8 cellular contexts compared by ENCODE assay signal in the genomic region with DNA sequence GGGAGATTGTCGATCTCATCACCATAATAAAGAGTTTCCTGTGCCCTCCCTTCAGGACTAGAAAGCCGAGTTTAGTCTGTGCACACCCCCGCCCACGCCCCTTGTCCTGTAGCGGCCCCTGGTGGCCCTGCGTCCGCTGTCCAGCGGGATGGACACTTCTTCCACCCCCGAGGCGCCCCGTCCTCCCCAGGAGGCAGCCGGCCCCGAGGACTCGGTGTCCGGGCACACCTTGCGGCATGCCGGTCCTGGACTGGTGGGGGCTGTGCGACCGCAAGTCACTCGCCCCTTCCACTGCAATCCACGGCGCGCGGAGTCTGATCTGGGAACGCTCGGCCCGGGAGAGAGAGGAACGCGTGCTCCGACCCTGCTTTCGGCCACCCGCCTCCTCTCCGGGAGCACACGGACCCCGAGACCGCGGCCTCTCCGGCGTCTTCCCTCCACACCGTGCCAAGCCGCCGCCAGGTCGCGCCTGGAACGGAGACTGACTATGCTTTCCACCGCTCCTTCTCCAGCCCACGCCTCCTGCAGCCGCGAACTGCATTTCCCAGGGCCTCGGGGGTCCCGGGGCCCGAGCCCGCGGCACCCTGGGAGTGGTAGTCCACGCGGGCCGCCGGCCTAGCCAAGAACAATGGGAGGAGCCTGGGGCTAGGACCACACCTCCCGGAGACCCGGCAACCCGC. TPM values are rescaled to one million over a fixed set of nuclear protein-coding genes. Genes with fewer than 3 reads are reported as not detected.
DNase-seq lines count a peak whose midpoint lies in the region; ATAC-seq, FAIRE-seq and TF ChIP-seq lines count a peak whose summit lies in the region.

No MANE protein-coding gene starts in this region.

- H3K4ac ChIP-seq in H1 (replicated peaks; ENCODE audit: insufficient read length, low read depth, low read length) = peak overlapping the region; percentile 74

- H4K8ac ChIP-seq in H1 (ENCODE audit: extremely low read depth, insufficient read depth, low read length) = peak overlapping the region; percentile 53; the same call in 1 of the 2 replicates

- no peaks in the 10 kb centered on the region for H3K9me3 Mint-ChIP-seq in CD14-positive monocyte

- H3K27ac ChIP-seq in H1 (ENCODE audit: low read depth, low read length) = peak overlapping the region; percentile 79

- peak; percentile 69 to 71; a peak in 3 of 4 replicates for TF ChIP-seq RAD21 in H1 (IDR thresholded peaks at IDR 0.05 in 1 of 2, conservative IDR thresholded peaks at IDR 0.05 in 1 of 2; ENCODE audit: low read depth in 2 of 2, low read length in 2 of 2)

- H3K36me3 Mint-ChIP-seq in CD14-positive monocyte = peaks cover 15 to 21% of the 10 kb centered on the region in 2 donors

- TF ChIP-seq POLR2A in H1 (IDR thresholded peaks at IDR 0.05; ENCODE audit: control extremely low read depth in 1 of 2, low read depth in 2 of 2, low read length in 2 of 2) = no peak; a peak in 1 of 3 replicates

- peak overlapping the region; percentile 71 to 93 (median 83) for H3K27ac Mint-ChIP-seq in CD14-positive monocyte

- H3K27me3 Mint-ChIP-seq in CD14-positive monocyte (ENCODE audit: low read depth in 3 of 3) = peaks cover 4 to 6% (median 4%) of the 10 kb centered on the region in 3 donors

- POLR2A ChIA-PET in H1 (lab: Charles Lee; ENCODE audit: partially characterized antibody) = interaction anchor here (1.7 to 2.2 kb wide), 2 partner anchors 10 to 55 kb away, joined by 3 to 13 read pairs; no protein-coding TSS in a partner anchor

- CTCF ChIA-PET in H1 (lab: Charles Lee; ENCODE audit: partially characterized antibody) = no interaction called here

- H3K14ac ChIP-seq in H1 (ENCODE audit: insufficient read length) = no peak overlapping the region

- H2BK15ac ChIP-seq in H1 (ENCODE audit: low read length) = peak overlapping the region; percentile 48; the same call in 1 of the 2 replicates

- H2BK120ac ChIP-seq in H1 (replicated peaks; ENCODE audit: low read depth, low read length) = no peak overlapping the region

- peak overlapping the region; percentile 50 for H4K5ac ChIP-seq in H1 (ENCODE audit: insufficient read length, low read depth, low read length)

- FAIRE-seq in H1 (lab: Jason Lieb, UNC) = no peak

- peaks cover 13% of the 10 kb centered on the region for H3K23me2 ChIP-seq in H1 (ENCODE audit: low read depth, low read length)

- H3K9ac ChIP-seq in H1 (replicated peaks in 1 of 4; ENCODE audit: extremely low read depth in 1 of 4, low read depth in 3 of 4, low read length in 3 of 4) = peak overlapping the region in 2 of 4 experiments; percentile 1 to 59; a peak in 2 of 7 replicates

- H2BK12ac ChIP-seq in H1 (ENCODE audit: low read depth, low read length) = peak overlapping the region; percentile 62; the same call in 1 of the 2 replicates

- peak overlapping the region; percentile 96; the same call in 1 of the 2 replicates for H2BK5ac ChIP-seq in H1 (ENCODE audit: low read depth, low read length)

- peaks cover 8% of the 10 kb centered on the region for H3K79me1 ChIP-seq in H1 (ENCODE audit: low read depth, low read length)

- H3K4me2 ChIP-seq in H1 (ENCODE audit: insufficient read depth in 1 of 2, low read depth in 2 of 2, low read length in 2 of 2) = peak overlapping the region; percentile 84 to 92

- peak overlapping the region; percentile 91 for H3K56ac ChIP-seq in H1 (replicated peaks; ENCODE audit: insufficient read length, low read depth, low read length)

- peaks cover 11 to 12% of the 10 kb centered on the region in 2 experiments for H4K20me1 ChIP-seq in H1 (replicated peaks in 1 of 2; ENCODE audit: control insufficient read depth in 1 of 2, insufficient read depth in 2 of 2, low read length in 2 of 2)

- intact Hi-C loops in CD14-positive monocyte (cut with micrococcal nuclease) = loop anchor here (1.0 to 5.0 kb wide), 5 partner anchors 23 to 206 kb away; a partner anchor contains a TSS

- TF ChIP-seq EP300 in H1 (IDR thresholded peaks at IDR 0.05; ENCODE audit: borderline replicate concordance in 1 of 2, low read depth in 2 of 2, low read length in 2 of 2) = no peak

- H2AK5ac ChIP-seq in H1 (ENCODE audit: low read depth, low read length) = no peak overlapping the region

- peak overlapping the region; percentile 96 for H4K91ac ChIP-seq in H1 (replicated peaks; ENCODE audit: insufficient read length, low read length)

- no peak overlapping the region for H2BK20ac ChIP-seq in H1 (ENCODE audit: low read length)

- H3K18ac ChIP-seq in H1 (ENCODE audit: extremely low read depth, low read length) = peak overlapping the region; percentile 94

- H3K23ac ChIP-seq in H1 (ENCODE audit: insufficient read length) = no peak overlapping the region

- H3K4me1 Mint-ChIP-seq in CD14-positive monocyte = peaks cover 30% of the 10 kb centered on the region

- peak overlapping the region; percentile 15; the same call in 1 of the 2 replicates for H2AFZ ChIP-seq in H1 (ENCODE audit: low read length)

- H3K4me3 ChIP-seq in H1 (ENCODE audit: extremely low read depth in 1 of 4, insufficient read depth in 2 of 4, low read depth in 3 of 4, low read length in 4 of 4) = peak overlapping the region; percentile 34 to 88 (median 82)

- peak overlapping the region; percentile 95 to 99 for H3K4me3 Mint-ChIP-seq in CD14-positive monocyte

- peaks cover 0 to 20% of the 10 kb centered on the region in 2 experiments; a peak in 3 of 4 replicates for H3K79me2 ChIP-seq in H1 (ENCODE audit: control insufficient read depth in 1 of 2, insufficient read depth in 2 of 2, low read length in 2 of 2)

- no peaks in the 10 kb centered on the region for H3K27me3 ChIP-seq in H1 (replicated peaks in 1 of 4; ENCODE audit: control insufficient read depth in 3 of 4, extremely low read depth in 1 of 4, insufficient read depth in 3 of 4, low read length in 3 of 4)

- DNase-seq in CD14-positive monocyte (ENCODE audit: low spot score) = peak; percentile 89
- peak; percentile 75 for DNase-seq in NK-92 (lab: John Stamatoyannopoulos, UW; ENCODE audit: unreplicated experiment)
- DNase-seq in activated CD8-positive, alpha-beta memory T cell treated with anti-CD3 and anti-CD28 coated beads for 48 hours (ENCODE audit: low read depth in 2 of 3, low spot score in 2 of 3) = peak; percentile 65 to 89 (median 82)
- peak; percentile 92 to 94 for DNase-seq in H1 (ENCODE audit: low read depth in 1 of 2, low spot score in 2 of 2)
- peak; percentile 97 for DNase-seq in mesenteric fat pad (ENCODE audit: low spot score)
- DNase-seq in stimulated activated CD8-positive, alpha-beta memory T cell treated with anti-CD3 and anti-CD28 coated beads, Interleukin-15, amount 100 ng/mL, for 1 hour (ENCODE audit: low read depth) = peak; percentile 89

- peaks cover 0 to 25% (median 17%) of the 10 kb centered on the region in 4 experiments; a peak in 6 of 7 replicates for H3K4me1 ChIP-seq in H1 (replicated peaks in 1 of 4; ENCODE audit: control insufficient read depth in 3 of 4, insufficient read depth in 4 of 4, low read length in 3 of 4)

- H3K36me3 ChIP-seq in H1 (ENCODE audit: control insufficient read depth in 2 of 4, insufficient read depth in 4 of 4, low read length in 3 of 4) = peaks cover 0 to 16% (median 5%) of the 10 kb centered on the region in 4 experiments; a peak in 6 of 8 replicates

- 2% methylated on average over 48 of the region's 61 CpGs; no CpG with 5 or more reads in 1 of the 2 experiments for WGBS in H1 (ENCODE audit: extremely low coverage in 1 of 2, insufficient coverage in 1 of 2, insufficient read length in 1 of 2, insufficient replicate concordance in 2 of 2, low coverage in 1 of 2, low lambda C conversion rate in 2 of 2, missing lambda C conversion rate in 1 of 2), 2 experiments

- TF ChIP-seq CTCF in CD14-positive monocyte (IDR thresholded peaks at IDR 0.05) (peak; percentile 99), H1 (IDR thresholded peaks at IDR 0.05; ENCODE audit: control extremely low read depth in 1 of 3, insufficient read depth in 1 of 3, low read depth in 1 of 3, low read length in 3 of 3) (peak; percentile 58 to 77 (median 67))

- ATAC-seq in GM19397 (IDR thresholded peaks at IDR 0.05; ENCODE audit: unreplicated experiment) = peak; percentile 62
- ATAC-seq in HG03565 (IDR thresholded peaks at IDR 0.05; ENCODE audit: unreplicated experiment) = peak; percentile 49

- H3K9me3 ChIP-seq in H1 (ENCODE audit: insufficient read depth in 2 of 2, low read depth in 1 of 2, low read length in 1 of 2) = no peaks in the 10 kb centered on the region

RNA-seq across cellular contexts. Expression of a gene that starts 0.7 kb away (rescaled TPM):
- polyA plus RNA-seq in CD14-positive monocyte = under 1 TPM; 0.32 to 0.65 TPM
- 38.6 and 41.5 TPM in 2 replicates for total RNA-seq in H1 (2021; fragmentation: NEBNext Ultra II Directional; extraction: Animal tissue kit (Norgen Biotek cat#: 25700))
- 26.7 and 42.2 TPM in 2 replicates for polyA plus RNA-seq in H1 (2011; rRNA removed)
- polyA plus RNA-seq in H1 (2011; cell fraction: cytosol; rRNA removed) = 19.2 TPM
- 120 TPM for polyA plus RNA-seq in H1 (2011; cell fraction: nucleus; rRNA removed)
- polyA plus RNA-seq in H1 (2012, experiment 1 of 2) = 51.6 to 57.0 TPM (median 55.5 TPM) in 4 replicates
- 34.0 TPM for polyA plus RNA-seq in H1 (2012, experiment 2 of 2)
- polyA plus RNA-seq in H1 (2013, experiment 1 of 2) = 22.7 TPM
- polyA plus RNA-seq in H1 (2013, experiment 2 of 2) = 21.2 TPM
- 15.9 and 19.0 TPM in 2 replicates for polyA minus RNA-seq in H1 (2011; rRNA and poly(A)+ RNA removed)
- 24.6 TPM for polyA minus RNA-seq in H1 (2011; cell fraction: cytosol; rRNA and poly(A)+ RNA removed)
- 25.7 TPM for polyA minus RNA-seq in H1 (2011; cell fraction: nucleus; rRNA and poly(A)+ RNA removed)
- 33.5 TPM for total RNA-seq in mesenteric fat pad

RNA-seq across cellular contexts. Expression of a gene that starts 12.8 kb away (rescaled TPM):
- polyA plus RNA-seq in CD14-positive monocyte (not detected), H1 (2011; rRNA removed) (0.11 and 0.17 TPM in 2 replicates)
- 0.42 and 0.50 TPM in 2 replicates for total RNA-seq in H1 (2021; fragmentation: NEBNext Ultra II Directional; extraction: Animal tissue kit (Norgen Biotek cat#: 25700))
- 0.08 TPM for polyA plus RNA-seq in H1 (2011; cell fraction: cytosol; rRNA removed)
- 0.30 TPM for polyA plus RNA-seq in H1 (2011; cell fraction: nucleus; rRNA removed)
- 0.39 to 1.1 TPM (median 0.93 TPM) in 4 replicates for polyA plus RNA-seq in H1 (2012, experiment 1 of 2)
- 0.39 TPM for polyA plus RNA-seq in H1 (2012, experiment 2 of 2)
- 0.08 TPM for polyA plus RNA-seq in H1 (2013, experiment 1 of 2)
- polyA plus RNA-seq in H1 (2013, experiment 2 of 2) = 0.07 TPM
- not detected in 2 replicates for polyA minus RNA-seq in H1 (2011; rRNA and poly(A)+ RNA removed)
- polyA minus RNA-seq in H1 (2011; cell fraction: cytosol; rRNA and poly(A)+ RNA removed) = not detected
- not detected for polyA minus RNA-seq in H1 (2011; cell fraction: nucleus; rRNA and poly(A)+ RNA removed)
- total RNA-seq in mesenteric fat pad = not detected

RNA-seq across cellular contexts. Expression of a gene that starts 25.1 kb away (rescaled TPM):
- polyA plus RNA-seq in CD14-positive monocyte (100 to 1,000 TPM; 119 to 144 TPM), H1 (2011; rRNA removed) (28.9 and 40.3 TPM in 2 replicates)
- total RNA-seq in H1 (2021; fragmentation: NEBNext Ultra II Directional; extraction: Animal tissue kit (Norgen Biotek cat#: 25700)) = 8.4 and 12.2 TPM in 2 replicates
- 18.4 TPM for polyA plus RNA-seq in H1 (2011; cell fraction: cytosol; rRNA removed)
- 21.5 TPM for polyA plus RNA-seq in H1 (2011; cell fraction: nucleus; rRNA removed)
- 8.9 to 15.1 TPM (median 14.9 TPM) in 4 replicates for polyA plus RNA-seq in H1 (2012, experiment 1 of 2)
- polyA plus RNA-seq in H1 (2012, experiment 2 of 2) = 22.9 TPM
- 8.9 TPM for polyA plus RNA-seq in H1 (2013, experiment 1 of 2)
- 9.4 TPM for polyA plus RNA-seq in H1 (2013, experiment 2 of 2)
- polyA minus RNA-seq in H1 (2011; rRNA and poly(A)+ RNA removed) = 3.0 and 5.6 TPM in 2 replicates
- polyA minus RNA-seq in H1 (2011; cell fraction: cytosol; rRNA and poly(A)+ RNA removed) = 9.5 TPM
- 8.9 TPM for polyA minus RNA-seq in H1 (2011; cell fraction: nucleus; rRNA and poly(A)+ RNA removed)
- 10.8 TPM for total RNA-seq in mesenteric fat pad

RNA-seq across cellular contexts. Expression of a gene that starts 28.1 kb away (rescaled TPM):
- polyA plus RNA-seq in CD14-positive monocyte (1 to 10 TPM; 6.2 to 8.7 TPM), H1 (2011; rRNA removed) (32.7 TPM in 2 replicates)
- total RNA-seq in H1 (2021; fragmentation: NEBNext Ultra II Directional; extraction: Animal tissue kit (Norgen Biotek cat#: 25700)) = 15.1 and 18.5 TPM in 2 replicates
- polyA plus RNA-seq in H1 (2011; cell fraction: cytosol; rRNA removed) = 24.5 TPM
- polyA plus RNA-seq in H1 (2011; cell fraction: nucleus; rRNA removed) = 39.3 TPM
- 21.7 to 23.2 TPM (median 22.7 TPM) in 4 replicates for polyA plus RNA-seq in H1 (2012, experiment 1 of 2)
- 26.5 TPM for polyA plus RNA-seq in H1 (2012, experiment 2 of 2)
- 17.4 TPM for polyA plus RNA-seq in H1 (2013, experiment 1 of 2)
- 17.0 TPM for polyA plus RNA-seq in H1 (2013, experiment 2 of 2)
- 8.2 and 12.0 TPM in 2 replicates for polyA minus RNA-seq in H1 (2011; rRNA and poly(A)+ RNA removed)
- 7.4 TPM for polyA minus RNA-seq in H1 (2011; cell fraction: cytosol; rRNA and poly(A)+ RNA removed)
- 11.6 TPM for polyA minus RNA-seq in H1 (2011; cell fraction: nucleus; rRNA and poly(A)+ RNA removed)
- total RNA-seq in mesenteric fat pad = 12.8 TPM

RNA-seq across cellular contexts. Expression of a gene that starts 28.3 kb away (rescaled TPM):
- polyA plus RNA-seq in CD14-positive monocyte (100 to 1,000 TPM; 129 to 149 TPM), H1 (2011; rRNA removed) (66.7 and 73.9 TPM in 2 replicates)
- total RNA-seq in H1 (2021; fragmentation: NEBNext Ultra II Directional; extraction: Animal tissue kit (Norgen Biotek cat#: 25700)) = 75.3 and 80.2 TPM in 2 replicates
- polyA plus RNA-seq in H1 (2011; cell fraction: cytosol; rRNA removed) = 38.4 TPM
- 68.8 TPM for polyA plus RNA-seq in H1 (2011; cell fraction: nucleus; rRNA removed)
- polyA plus RNA-seq in H1 (2012, experiment 1 of 2) = 64.8 to 80.3 TPM (median 70.7 TPM) in 4 replicates
- 71.3 TPM for polyA plus RNA-seq in H1 (2012, experiment 2 of 2)
- 143 TPM for polyA plus RNA-seq in H1 (2013, experiment 1 of 2)
- 164 TPM for polyA plus RNA-seq in H1 (2013, experiment 2 of 2)
- 38.7 and 46.2 TPM in 2 replicates for polyA minus RNA-seq in H1 (2011; rRNA and poly(A)+ RNA removed)
- 25.5 TPM for polyA minus RNA-seq in H1 (2011; cell fraction: cytosol; rRNA and poly(A)+ RNA removed)
- 17.1 TPM for polyA minus RNA-seq in H1 (2011; cell fraction: nucleus; rRNA and poly(A)+ RNA removed)
- 66.8 TPM for total RNA-seq in mesenteric fat pad

Comparison
In these comparisons a context has a peak if more than half of its experiments do, and no peak if none do; other contexts are left out.
1. Peak in every context shown above with its lines: DNase-seq, ATAC-seq, H3K4me3 ChIP-seq and H3K27ac ChIP-seq.